Comparison of ENCODE assay signal across 1 cellular context in genomic region chr6:35260642-35261570, GRCh38.
TF ChIP-seq lines count a peak whose summit lies in the region.

No MANE protein-coding gene starts in this region.

TF ChIP-seq in endothelial cell of umbilical vein, 7 proteins besides CTCF, POLR2A, EP300 and RAD21:
- TF ChIP-seq MAX (IDR thresholded peaks at IDR 0.05; ENCODE audit: insufficient read depth, insufficient read length) = no peak
- TF ChIP-seq POLR2AphosphoS5 (IDR thresholded peaks at IDR 0.05; ENCODE audit: insufficient read depth, low read depth, low read length) = no peak
- TF ChIP-seq EZH2 (IDR thresholded peaks at IDR 0.05; ENCODE audit: borderline replicate concordance, low read depth, low read length, severe bottlenecking) = no peak
- no peak for TF ChIP-seq JUN (IDR thresholded peaks at IDR 0.05; ENCODE audit: borderline replicate concordance, insufficient read depth, insufficient read length, low read depth)
- TF ChIP-seq GATA2 (IDR thresholded peaks at IDR 0.05; ENCODE audit: insufficient read depth, insufficient read length, low read depth, low read length) = no peak
- TF ChIP-seq MYC (IDR thresholded peaks at IDR 0.05; ENCODE audit: low read depth, low read length) = no peak
- TF ChIP-seq FOS (IDR thresholded peaks at IDR 0.05; ENCODE audit: borderline replicate concordance, insufficient read depth, low read length) = no peak
